Comparison of ENCODE assay signal across 13 cellular contexts in genomic region chr18:59041296-59041695, GRCh38.
DNase-seq lines count a peak whose midpoint lies in the region; ATAC-seq and TF ChIP-seq lines count a peak whose summit lies in the region.
"Had no signal": no experiment of that assay in that cellular context is flagged by ENCODE, and none has a peak within 500 bp of the region (broad histone marks: within the 10 kb centered on the region; RNA-seq: fewer than 3 reads in every experiment).

No MANE protein-coding gene starts in this region.

- no peaks in the 10 kb centered on the region for H3K4me1 ChIP-seq in aorta (ENCODE audit: control insufficient read depth in 1 of 2, insufficient read depth in 2 of 2, low read length in 2 of 2)

- in situ Hi-C loops in G401 (cut with HindIII; ENCODE audit: low sequenced_read_pairs) (no loop called here), brain microvascular endothelial cell (cut with HindIII; ENCODE audit: low pct_ligation_motif_present, low sequenced_read_pairs) (no loop called here)

- H3K27me3 ChIP-seq in aorta (ENCODE audit: control insufficient read depth in 1 of 2, insufficient read depth in 2 of 2, low read length in 1 of 2) (no peaks in the 10 kb centered on the region), brain microvascular endothelial cell (replicated peaks) (no peaks in the 10 kb centered on the region)

- intact Hi-C loops in sciatic nerve (cut with DNase I) (no loop called here), aorta (cut with DNase I) (no loop called here)

- DNase-seq in G401 (ENCODE audit: low spot score) (peak; percentile 64), cerebellar cortex (ENCODE audit: low spot score) (peak; percentile 54), sciatic nerve (ENCODE audit: low spot score) (no peak), aorta (no peak), brain microvascular endothelial cell (no peak), T-helper 1 cell (no peak)
- DNase-seq in stimulated activated CD4-positive, alpha-beta T cell treated with anti-CD3 and anti-CD28 coated beads, Interleukin-2, amount 100 ng/mL, for 48 hours = no peak
- DNase-seq: Calu3; CD4-positive, alpha-beta T cell; DMS 273 treated with DMSO at 0.1 percent for 48 hours had no signal

- no peaks in the 10 kb centered on the region for H3K36me3 ChIP-seq in aorta (ENCODE audit: control insufficient read depth in 1 of 2, insufficient read depth in 2 of 2, low read length in 1 of 2)
- no peaks in the 10 kb centered on the region for H3K36me3 ChIP-seq in brain microvascular endothelial cell (replicated peaks)
- H3K36me3 ChIP-seq: HAP-1 had no signal

- no peaks in the 10 kb centered on the region for H3K9me3 ChIP-seq in aorta (ENCODE audit: control insufficient read depth, low read length)
- H3K9me3 ChIP-seq: HAP-1 had no signal

- ATAC-seq in sciatic nerve (peak; percentile 14), aorta (ENCODE audit: low FRiP score) (peak; percentile 20)
- ATAC-seq: GM12878 had no signal

- H3K27ac ChIP-seq in aorta (ENCODE audit: low read depth in 1 of 2, low read length in 2 of 2) (no peak overlapping the region), brain microvascular endothelial cell (no peak overlapping the region)

- no peak overlapping the region for H3K4me3 ChIP-seq in aorta (ENCODE audit: low read length in 2 of 2)
- no peak overlapping the region for H3K4me3 ChIP-seq in brain microvascular endothelial cell (ENCODE audit: low read depth, low read length)
- H3K4me3 ChIP-seq: GM12878, GM23338, HAP-1 had no signal

- WGBS in aorta, 2 donors = 86 to 87% methylated on average over 6 of the region's 6 CpGs

- TF ChIP-seq CTCF in brain microvascular endothelial cell (IDR thresholded peaks at IDR 0.05; ENCODE audit: low read depth, low read length, missing control alignments) = no peak

Comparison
In these comparisons a context has a peak if more than half of its experiments do, and no peak if none do; other contexts are left out.
1. DNase-seq: peak in G401 (single experiment) and cerebellar cortex (single experiment); none in sciatic nerve (single experiment), aorta (0 of 2), brain microvascular endothelial cell (single experiment), T-helper 1 cell (0 of 5) and stimulated activated CD4-positive, alpha-beta T cell treated with anti-CD3 and anti-CD28 coated beads, Interleukin-2, amount 100 ng/mL, for 48 hours (0 of 2).